8 cellular contexts compared by ENCODE assay signal in the genomic region with DNA sequence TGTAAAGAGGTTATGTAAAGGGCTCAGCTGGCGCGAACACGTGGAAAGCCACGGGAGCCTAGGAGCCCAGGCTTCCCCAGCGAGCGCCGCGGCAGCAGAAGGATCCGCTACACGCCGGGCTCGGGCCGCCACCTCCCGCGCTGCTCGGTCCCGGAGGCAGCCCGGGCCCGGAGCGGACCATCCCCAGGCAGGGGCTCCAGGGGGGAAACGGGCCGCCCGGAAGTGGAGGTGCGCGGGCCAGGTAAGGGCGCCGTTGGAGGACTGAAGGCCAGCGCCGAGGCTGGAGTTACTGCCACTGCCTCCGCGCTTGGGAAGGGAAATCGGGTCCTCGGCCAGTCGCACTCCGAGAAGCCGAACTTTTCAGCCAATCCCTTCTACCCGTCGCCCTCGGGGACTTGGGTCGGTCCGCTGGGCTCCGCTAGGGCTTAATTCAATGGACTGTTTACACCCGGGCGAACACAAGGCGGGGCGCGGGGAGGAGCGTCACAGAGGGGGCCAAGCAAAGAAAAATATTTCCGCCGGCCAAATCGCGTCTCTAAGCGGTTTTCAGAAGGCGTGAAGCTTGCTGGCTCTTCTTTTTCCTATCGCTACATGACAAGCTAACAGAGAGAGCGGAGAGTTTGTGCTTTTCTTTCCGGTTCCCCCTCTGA. TPM values are rescaled to one million over a fixed set of nuclear protein-coding genes. Genes with fewer than 3 reads are reported as not detected.
DNase-seq lines count a peak whose midpoint lies in the region; ATAC-seq and TF ChIP-seq lines count a peak whose summit lies in the region.

No MANE protein-coding gene starts in this region.

- peak overlapping the region; percentile 98 for H3K27ac ChIP-seq in CD8-positive, alpha-beta T cell (ENCODE audit: low read depth, low read length)
- H3K27ac ChIP-seq in right lobe of liver, result peak overlapping the region; percentile 100

- peak; percentile 79 to 93 (median 86) for DNase-seq in CD8-positive, alpha-beta T cell
- DNase-seq in HK-2 (ENCODE audit: unreplicated experiment), result peak; percentile 92
- DNase-seq in NCI-H82 (lab: John Stamatoyannopoulos, UW), result peak; percentile 96
- peak; percentile 92 for DNase-seq in activated CD4-positive, alpha-beta memory T cell treated with anti-CD3 and anti-CD28 coated beads for 36 hours
- peak; percentile 85 to 94 for DNase-seq in dermis microvascular lymphatic vessel endothelial cell (ENCODE audit: low read depth in 2 of 2)
- DNase-seq in right lobe of liver, result peak; percentile 90 to 94 (median 93)
- peak; percentile 91 for DNase-seq in stimulated activated CD4-positive, alpha-beta T cell treated with anti-CD3 and anti-CD28 coated beads, Interleukin-4, amount 100 ng/mL, for 24 hours

- H3K4me3 Mint-ChIP-seq in CD8-positive, alpha-beta T cell, result peak overlapping the region; percentile 95
- peak overlapping the region; percentile 77 for H3K4me3 Mint-ChIP-seq in activated CD4-positive, alpha-beta memory T cell treated with anti-CD3 and anti-CD28 coated beads for 36 hours

- no peaks in the 10 kb centered on the region for H3K9me3 Mint-ChIP-seq in CD8-positive, alpha-beta T cell
- H3K9me3 Mint-ChIP-seq in activated CD4-positive, alpha-beta memory T cell treated with anti-CD3 and anti-CD28 coated beads for 36 hours, result no peaks in the 10 kb centered on the region

- peak overlapping the region; percentile 100 for H3K4me3 ChIP-seq in CD8-positive, alpha-beta T cell (ENCODE audit: low read depth, low read length)
- H3K4me3 ChIP-seq in right lobe of liver, result peak overlapping the region; percentile 81 to 94 (median 92)

- H3K36me3 Mint-ChIP-seq in CD8-positive, alpha-beta T cell, result peaks cover 22% of the 10 kb centered on the region
- H3K36me3 Mint-ChIP-seq in activated CD4-positive, alpha-beta memory T cell treated with anti-CD3 and anti-CD28 coated beads for 36 hours, result peaks cover 25% of the 10 kb centered on the region

- H3K27me3 Mint-ChIP-seq in CD8-positive, alpha-beta T cell (ENCODE audit: low read depth), result no peaks in the 10 kb centered on the region
- H3K27me3 Mint-ChIP-seq in activated CD4-positive, alpha-beta memory T cell treated with anti-CD3 and anti-CD28 coated beads for 36 hours, result no peaks in the 10 kb centered on the region

- H3K27ac Mint-ChIP-seq in CD8-positive, alpha-beta T cell, result peak overlapping the region; percentile 100
- H3K27ac Mint-ChIP-seq in activated CD4-positive, alpha-beta memory T cell treated with anti-CD3 and anti-CD28 coated beads for 36 hours, result peak overlapping the region; percentile 99

- no peaks in the 10 kb centered on the region for H3K36me3 ChIP-seq in CD8-positive, alpha-beta T cell (ENCODE audit: insufficient read depth, low read length)
- peaks cover 0 to 10% (median 0%) of the 10 kb centered on the region in 4 donors for H3K36me3 ChIP-seq in right lobe of liver

- no peaks in the 10 kb centered on the region for H3K9me3 ChIP-seq in CD8-positive, alpha-beta T cell (ENCODE audit: low read length)
- no peaks in the 10 kb centered on the region for H3K9me3 ChIP-seq in right lobe of liver

- 0% methylated on average over 8 of the region's 57 CpGs for WGBS in right lobe of liver (ENCODE audit: insufficient coverage, low coverage, low lambda C conversion rate, missing lambda C conversion rate)

- TF ChIP-seq POLR2A in right lobe of liver (IDR thresholded peaks at IDR 0.05), result peak; percentile 69

- no peaks in the 10 kb centered on the region for H3K27me3 ChIP-seq in CD8-positive, alpha-beta T cell (ENCODE audit: insufficient read depth, low read length)
- no peaks in the 10 kb centered on the region for H3K27me3 ChIP-seq in right lobe of liver

- CTCF ChIA-PET in CD8-positive, alpha-beta T cell (lab: Charles Lee), result interaction anchor here (1.0 to 1.2 kb wide), 2 partner anchors 70 to 137 kb away, joined by 3 read pairs; no protein-coding TSS in a partner anchor
- CTCF ChIA-PET in activated CD4-positive, alpha-beta memory T cell treated with anti-CD3 and anti-CD28 coated beads for 36 hours (lab: Charles Lee), result interaction anchor here (0.9 to 2.7 kb wide), 6 partner anchors 9 to 136 kb away, joined by 3 to 19 read pairs (median 4); no protein-coding TSS in a partner anchor

- TF ChIP-seq CTCF in CD8-positive, alpha-beta T cell (IDR thresholded peaks at IDR 0.05), result no peak
- TF ChIP-seq CTCF in right lobe of liver (IDR thresholded peaks at IDR 0.05), result peak in 1 of 4 donors; percentile 29

- H3K4me1 ChIP-seq in CD8-positive, alpha-beta T cell (ENCODE audit: insufficient read depth, low read length), result peaks cover 48% of the 10 kb centered on the region
- H3K4me1 ChIP-seq in right lobe of liver, result peaks cover 0 to 28% (median 10%) of the 10 kb centered on the region in 4 donors

- POLR2A ChIA-PET in CD8-positive, alpha-beta T cell (lab: Charles Lee), result interaction anchor here (0.8 to 1.8 kb wide), 8 partner anchors 10 to 550 kb away, joined by 3 to 8 read pairs (median 4); a partner anchor contains a TSS
- POLR2A ChIA-PET in activated CD4-positive, alpha-beta memory T cell treated with anti-CD3 and anti-CD28 coated beads for 36 hours (lab: Charles Lee), result interaction anchor here (0.7 to 2.2 kb wide), 4 partner anchors 18 to 368 kb away, joined by 3 to 7 read pairs (median 4); a partner anchor contains a TSS

- intact Hi-C loops in CD8-positive, alpha-beta T cell (cut with DNase I, micrococcal nuclease), result loop anchor here (2.0 to 10.0 kb wide), 9 partner anchors 369 to 1665 kb away; a partner anchor contains a TSS
- intact Hi-C loops in activated CD4-positive, alpha-beta memory T cell treated with anti-CD3 and anti-CD28 coated beads for 36 hours (cut with micrococcal nuclease), result loop anchor here (1.0 to 5.0 kb wide), 3 partner anchors 17 to 369 kb away; a partner anchor contains a TSS
- intact Hi-C loops in right lobe of liver (cut with DNase I), result no loop called here

- ATAC-seq in CD8-positive, alpha-beta T cell, result peak; percentile 75
- ATAC-seq in GM19463 (IDR thresholded peaks at IDR 0.05; ENCODE audit: unreplicated experiment), result peak; percentile 72
- peak; percentile 88 to 90 (median 90) for ATAC-seq in right lobe of liver

- peaks cover 42% of the 10 kb centered on the region for H3K4me1 Mint-ChIP-seq in CD8-positive, alpha-beta T cell (ENCODE audit: low read depth)
- H3K4me1 Mint-ChIP-seq in activated CD4-positive, alpha-beta memory T cell treated with anti-CD3 and anti-CD28 coated beads for 36 hours (ENCODE audit: low read depth), result peaks cover 42% of the 10 kb centered on the region

RNA-seq across cellular contexts. Expression of a gene that starts 0.4 kb away (rescaled TPM):
- total RNA-seq in CD8-positive, alpha-beta T cell, result 10 to 100 TPM; 17.1 to 17.5 TPM
- total RNA-seq in activated CD4-positive, alpha-beta memory T cell treated with anti-CD3 and anti-CD28 coated beads for 36 hours, result 10 to 100 TPM; 18.0 to 18.1 TPM
- total RNA-seq in dermis microvascular lymphatic vessel endothelial cell (11.3 and 16.7 TPM in 2 replicates), right lobe of liver (10 to 100 TPM in 2 of 6 experiments, 1 to 10 TPM in 4; 6.0 to 12.7 (median 7.2) TPM)

Comparison
In these comparisons a context has a peak if more than half of its experiments do, and no peak if none do; other contexts are left out.
1. Peak in every context shown above with its lines: DNase-seq, ATAC-seq, H3K4me3 ChIP-seq and H3K27ac ChIP-seq.
2. intact Hi-C loops: an anchor here in CD8-positive, alpha-beta T cell (2.0 to 10.0 kb wide) and activated CD4-positive, alpha-beta memory T cell treated with anti-CD3 and anti-CD28 coated beads for 36 hours (1.0 to 5.0 kb wide); none called in right lobe of liver.